Comparison of ENCODE assay signal across 9 cellular contexts in genomic region chr11:117985953-117986887, GRCh38. TPM values are rescaled to one million over a fixed set of nuclear protein-coding genes. Genes with fewer than 3 reads are reported as not detected.
DNase-seq lines count a peak whose midpoint lies in the region; ATAC-seq and TF ChIP-seq lines count a peak whose summit lies in the region.
"Had no signal": no experiment of that assay in that cellular context is flagged by ENCODE, and none has a peak within 500 bp of the region (broad histone marks: within the 10 kb centered on the region; RNA-seq: fewer than 3 reads in every experiment).

IL10RA (plus strand) TSS chr11:117986394; CDS start chr11:117986468, 74 bp downstream.

- no peaks in the 10 kb centered on the region for H3K36me3 ChIP-seq in fibroblast of lung (ENCODE audit: control insufficient read depth, insufficient read depth, low read length)

- no peaks in the 10 kb centered on the region for H3K9me3 ChIP-seq in fibroblast of lung (ENCODE audit: control insufficient read depth, insufficient read depth, low read depth, low read length)

- H3K79me2 ChIP-seq in fibroblast of lung (ENCODE audit: control insufficient read depth, insufficient read depth, low read length): no peaks in the 10 kb centered on the region

- H3K4me1 ChIP-seq in fibroblast of lung (ENCODE audit: control insufficient read depth, extremely low read depth, insufficient read depth, low read length): no peaks in the 10 kb centered on the region

- peak; percentile 12 for DNase-seq in AG10803 (ENCODE audit: low read depth)
- DNase-seq in NCI-H69 (lab: John Stamatoyannopoulos, UW): peak; percentile 85
- DNase-seq in activated T-cell treated with anti-CD3 and anti-CD28 coated beads for 48 hours (ENCODE audit: low read depth): peak; percentile 90
- DNase-seq in fibroblast of lung (ENCODE audit: low read depth in 2 of 2): peak; percentile 51 to 52
- DNase-seq in natural killer cell treated with Interleukin-12 subunit alpha and Interleukin-12 subunit beta and Interleukin-15 and Interleukin-18, amount 100 ng/mL, for 72 hours (ENCODE audit: low spot score): peak; percentile 95
- peak; percentile 71 for DNase-seq in stimulated activated naive CD4-positive, alpha-beta T cell treated with Interleukin-2 at 50 U/mL for 16 hours (lab: John Stamatoyannopoulos, UW)

- H3K9me3 Mint-ChIP-seq in natural killer cell treated with Interleukin-12 subunit alpha and Interleukin-12 subunit beta and Interleukin-15 and Interleukin-18, amount 100 ng/mL, for 72 hours: no peaks in the 10 kb centered on the region

- peaks cover 76 to 79% of the 10 kb centered on the region in 2 donors for H3K4me1 Mint-ChIP-seq in natural killer cell treated with Interleukin-12 subunit alpha and Interleukin-12 subunit beta and Interleukin-15 and Interleukin-18, amount 100 ng/mL, for 72 hours (ENCODE audit: low read depth in 2 of 2)

- peak; percentile 96 for TF ChIP-seq POLR2A in GM18526 (IDR thresholded peaks at IDR 0.05; ENCODE audit: extremely low read depth, insufficient read length)

- peak within 1 kb of the TSS; percentile 71 for H3K4me2 ChIP-seq in fibroblast of lung (ENCODE audit: extremely low read depth, insufficient read depth, low read length)
- H3K4me2 ChIP-seq: PC-9 had no signal

- H3K27ac ChIP-seq in fibroblast of lung (ENCODE audit: insufficient read depth, low read length): no peak within 1 kb of the TSS
- H3K27ac ChIP-seq: PC-9 had no signal

- TF ChIP-seq CTCF in AG10803 (conservative IDR thresholded peaks at IDR 0.05; ENCODE audit: low read length) (no peak), fibroblast of lung (conservative IDR thresholded peaks at IDR 0.05 in 1 of 2, IDR thresholded peaks at IDR 0.05 in 1 of 2; ENCODE audit: low read depth in 1 of 2, low read length in 2 of 2) (no peak)

- H3K4me3 ChIP-seq in AG10803 (ENCODE audit: low read length) (peak within 1 kb of the TSS; percentile 29), fibroblast of lung (replicated peaks in 1 of 4; ENCODE audit: control extremely low read depth in 1 of 4, insufficient read depth in 1 of 4, low read depth in 3 of 4, low read length in 4 of 4) (peak within 1 kb of the TSS; percentile 28 to 49 (median 37))
- H3K4me3 ChIP-seq: PC-9 had no signal

- peaks cover 5% of the 10 kb centered on the region for H3K27me3 ChIP-seq in fibroblast of lung (ENCODE audit: control insufficient read depth, insufficient read depth, low read length)

- H2AFZ ChIP-seq in fibroblast of lung (ENCODE audit: low read length): peak within 1 kb of the TSS; percentile 57
- H2AFZ ChIP-seq: PC-9 had no signal

- H3K9ac ChIP-seq in fibroblast of lung (ENCODE audit: insufficient read depth, low read length): peak within 1 kb of the TSS; percentile 7

- H3K27ac Mint-ChIP-seq in natural killer cell treated with Interleukin-12 subunit alpha and Interleukin-12 subunit beta and Interleukin-15 and Interleukin-18, amount 100 ng/mL, for 72 hours: peak within 1 kb of the TSS; percentile 95 to 98

- peak; percentile 79 for ATAC-seq in HG03095 (IDR thresholded peaks at IDR 0.05; ENCODE audit: unreplicated experiment)
- peak; percentile 95 to 96 for ATAC-seq in natural killer cell treated with Interleukin-12 subunit alpha and Interleukin-12 subunit beta and Interleukin-15 and Interleukin-18, amount 100 ng/mL, for 72 hours

- H3K36me3 Mint-ChIP-seq in natural killer cell treated with Interleukin-12 subunit alpha and Interleukin-12 subunit beta and Interleukin-15 and Interleukin-18, amount 100 ng/mL, for 72 hours: peaks cover 21% of the 10 kb centered on the region

- H3K4me3 Mint-ChIP-seq in natural killer cell treated with Interleukin-12 subunit alpha and Interleukin-12 subunit beta and Interleukin-15 and Interleukin-18, amount 100 ng/mL, for 72 hours: peak within 1 kb of the TSS; percentile 95

- H4K20me1 ChIP-seq in fibroblast of lung (ENCODE audit: control insufficient read depth, extremely low read depth, insufficient read depth, low read length): no peaks in the 10 kb centered on the region

- H3K27me3 Mint-ChIP-seq in natural killer cell treated with Interleukin-12 subunit alpha and Interleukin-12 subunit beta and Interleukin-15 and Interleukin-18, amount 100 ng/mL, for 72 hours: no peaks in the 10 kb centered on the region

RNA-seq across cellular contexts. Expression of gene IL10RA, which starts in this region (rescaled TPM):
- 0.17 and 0.26 TPM in 2 replicates for total RNA-seq in fibroblast of lung
- 0.36 TPM in 1 of 2 replicates, not detected in the other for polyA plus RNA-seq in fibroblast of lung
- 0.10 TPM in 1 of 2 replicates, not detected in the other for polyA plus RNA-seq in fibroblast of lung (2012)
- polyA minus RNA-seq in fibroblast of lung (ENCODE audit: low replicate concordance): not detected in 2 replicates
- 10 to 100 TPM; 59.8 to 83.6 TPM for total RNA-seq in natural killer cell treated with Interleukin-12 subunit alpha and Interleukin-12 subunit beta and Interleukin-15 and Interleukin-18, amount 100 ng/mL, for 72 hours
- total RNA-seq: PC-9 had no signal

Comparison
In these comparisons a context has a peak if more than half of its experiments do, and no peak if none do; other contexts are left out.
1. RNA of gene IL10RA (total RNA-seq): 59.8 to 83.6 TPM in natural killer cell treated with Interleukin-12 subunit alpha and Interleukin-12 subunit beta and Interleukin-15 and Interleukin-18, amount 100 ng/mL, for 72 hours; 0.17 to 0.26 TPM in fibroblast of lung; every median in the first group is over 10 times any median in the second.
2. Peak in DNase-seq, H3K4me3 ChIP-seq, H3K9ac ChIP-seq and H3K4me2 ChIP-seq in fibroblast of lung; RNA of the gene not detected or under 1 TPM.
3. DNase-seq: peak in every context shown above with its lines; median percentile 95 in natural killer cell treated with Interleukin-12 subunit alpha and Interleukin-12 subunit beta and Interleukin-15 and Interleukin-18, amount 100 ng/mL, for 72 hours; 90 in activated T-cell treated with anti-CD3 and anti-CD28 coated beads for 48 hours; 85 in NCI-H69; 71 in stimulated activated naive CD4-positive, alpha-beta T cell treated with Interleukin-2 at 50 U/mL for 16 hours; 52 in fibroblast of lung; 12 in AG10803.